Comparison of ENCODE assay signal across 8 cellular contexts in genomic region chr1:175192630-175193338, GRCh38. TPM values are rescaled to one million over a fixed set of nuclear protein-coding genes. Genes with fewer than 3 reads are reported as not detected.
DNase-seq lines count a peak whose midpoint lies in the region; ATAC-seq and TF ChIP-seq lines count a peak whose summit lies in the region.

TSS of gene KIAA0040 (minus strand) at chr1:175192776. CDS start at chr1:175161013, 31,763 bp downstream.

- 1% methylated on average over 30 to 40 of the region's 54 CpGs for WGBS in lower leg skin, 2 donors

- no peak for TF ChIP-seq CTCF in colonic mucosa (IDR thresholded peaks at IDR 0.05)
- TF ChIP-seq CTCF in lower leg skin (IDR thresholded peaks at IDR 0.05), result no peak

- intact Hi-C loops in colonic mucosa (cut with DNase I), result no loop called here
- intact Hi-C loops in lower leg skin (cut with DNase I; ENCODE audit: low total_unique reads), result no loop called here

- peak within 1 kb of the TSS; percentile 54 to 96 for H3K9ac ChIP-seq in colonic mucosa (ENCODE audit: low read depth in 2 of 2, low read length in 2 of 2)

- H3K4me3 ChIP-seq in colonic mucosa (peak within 1 kb of the TSS; percentile 61), lower leg skin (ENCODE audit: low read depth, poor library complexity, severe bottlenecking) (peak within 1 kb of the TSS; percentile 62)

- TF ChIP-seq POLR2A in GM15510 (IDR thresholded peaks at IDR 0.05; ENCODE audit: borderline replicate concordance, extremely low read depth, insufficient read length) (peak; percentile 82), lower leg skin (IDR thresholded peaks at IDR 0.05) (no peak)

- H3K27ac ChIP-seq in colonic mucosa, result peak within 1 kb of the TSS; percentile 91

- H3K9me3 ChIP-seq in colonic mucosa, result no peaks in the 10 kb centered on the region

- DNase-seq in NCI-H2107 (lab: John Stamatoyannopoulos, UW) (peak; percentile 30), colonic mucosa (peak; percentile 84), lower leg skin (ENCODE audit: low spot score in 2 of 2) (peak in 1 of 2 donors; percentile 94)
- peak; percentile 14 to 34 (median 22) for DNase-seq in activated CD4-positive, CD25-positive, alpha-beta regulatory T cell (lab: John Stamatoyannopoulos, UW)
- DNase-seq in stimulated activated CD4-positive, alpha-beta T cell treated with anti-CD3 and anti-CD28 coated beads, TNF-alpha, amount 100 ng/mL, for 24 hours (ENCODE audit: low read depth in 3 of 3), result peak; percentile 35 to 62 (median 46)

- ATAC-seq in HG02588 (IDR thresholded peaks at IDR 0.05; ENCODE audit: unreplicated experiment), result peak; percentile 54
- no peak for ATAC-seq in GM18858 (IDR thresholded peaks at IDR 0.05; ENCODE audit: unreplicated experiment)

- H3K4me1 ChIP-seq in colonic mucosa, result peaks cover 3% of the 10 kb centered on the region

- H3K36me3 ChIP-seq in colonic mucosa, result no peaks in the 10 kb centered on the region

- H3K27me3 ChIP-seq in colonic mucosa, result no peaks in the 10 kb centered on the region

RNA-seq across cellular contexts. Expression of gene KIAA0040, which starts in this region (rescaled TPM):
- 10 to 100 TPM; 14.0 to 23.7 TPM for total RNA-seq in colonic mucosa
- 10 to 100 TPM; 12.3 to 16.3 (median 15.0) TPM for total RNA-seq in lower leg skin
